20 cellular contexts compared by ENCODE assay signal in the genomic region with DNA sequence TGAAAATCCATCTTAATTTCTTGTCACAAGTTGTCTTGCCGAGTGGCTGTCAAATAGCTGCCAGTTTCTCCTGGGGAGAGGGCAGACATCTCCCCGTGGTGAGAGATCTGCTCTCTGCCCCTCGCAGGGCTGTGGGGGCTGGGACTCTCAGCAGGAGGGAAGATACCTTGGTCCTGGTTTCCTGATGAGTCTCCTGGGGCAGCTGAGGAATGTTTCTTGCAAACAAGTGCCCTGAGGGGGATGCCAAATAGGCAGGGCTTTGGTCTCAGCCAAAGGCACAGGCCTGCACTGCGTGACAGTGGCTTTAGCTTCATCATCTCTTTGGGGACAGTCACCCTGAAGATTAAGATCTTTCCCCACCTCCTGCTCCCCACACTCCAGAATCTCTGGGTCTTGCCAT. TPM values are rescaled to one million over a fixed set of nuclear protein-coding genes. Genes with fewer than 3 reads are reported as not detected.
"Had no signal": no experiment of that assay in that cellular context is flagged by ENCODE, and none has a peak within 500 bp of the region (broad histone marks: within the 10 kb centered on the region; RNA-seq: fewer than 3 reads in every experiment).

No MANE protein-coding gene starts in this region.

- H3K9me3 ChIP-seq: gastrocnemius medialis, heart left ventricle, mucosa of descending colon, sigmoid colon had no signal

- DNase-seq: activated CD4-positive, alpha-beta T cell treated with anti-CD3 and anti-CD28 coated beads, Interleukin-2, amount 50 U/mL, for 48 hours; activated naive CD4-positive, alpha-beta T cell treated with anti-CD3 and anti-CD28 coated beads for 36 hours; activated naive CD8-positive, alpha-beta T cell treated with anti-CD3 and anti-CD28 coated beads, Interleukin-2, amount 50 U/mL, for 24 hours; activated T-cell treated with anti-CD3 and anti-CD28 coated beads, Interleukin-2, amount 50 U/mL, for 1 hour; anterior cingulate cortex; brain microvascular endothelial cell; gastrocnemius medialis; heart left ventricle; mucosa of descending colon; naive B cell; sigmoid colon; stimulated activated CD4-positive, alpha-beta T cell treated with anti-CD3 and anti-CD28 coated beads, Interleukin-4, amount 100 ng/mL, for 4 hours; stimulated activated naive B cell treated with anti-CD40 and anti-IgM and Interleukin-4, amounts not matched to agents 10 μg/mL and 1 μg/mL and 100 μg/mL, for 72 hours; T-helper 2 cell; WERI-Rb-1 had no signal

- H3K9ac ChIP-seq: parathyroid adenoma had no signal

- H3K27ac ChIP-seq: brain microvascular endothelial cell, gastrocnemius medialis, parathyroid adenoma, sigmoid colon, WERI-Rb-1 had no signal

- ATAC-seq: activated naive CD8-positive, alpha-beta T cell treated with anti-CD3 and anti-CD28 coated beads, Interleukin-2, amount 50 U/mL, for 24 hours; activated T-helper 17 cell treated with anti-CD3 and anti-CD28 coated beads, Interleukin-2, amount 50 U/mL, for 72 hours; gastrocnemius medialis; mucosa of descending colon; stimulated activated naive B cell treated with anti-CD40 and anti-IgM and Interleukin-4, amounts not matched to agents 10 μg/mL and 1 μg/mL and 100 μg/mL, for 72 hours had no signal

- H3K4me1 ChIP-seq: gastrocnemius medialis, parathyroid adenoma, sigmoid colon had no signal

- H3K36me3 ChIP-seq: brain microvascular endothelial cell, gastrocnemius medialis, heart left ventricle, sigmoid colon, WERI-Rb-1 had no signal

- H3K4me3 ChIP-seq: coronary artery, gastrocnemius medialis, heart left ventricle, mucosa of descending colon, sigmoid colon had no signal

- H3K27me3 ChIP-seq: brain microvascular endothelial cell, gastrocnemius medialis, heart left ventricle, sigmoid colon had no signal

RNA-seq across cellular contexts. Expression of gene SYT6, which starts 40.9 kb away (rescaled TPM):
- total RNA-seq: activated naive CD4-positive, alpha-beta T cell treated with anti-CD3 and anti-CD28 coated beads for 36 hours; activated T-helper 17 cell treated with anti-CD3 and anti-CD28 coated beads, Interleukin-2, amount 50 U/mL, for 72 hours had no signal
- polyA plus RNA-seq: esophagus, liver had no signal
